In the genomic region with DNA sequence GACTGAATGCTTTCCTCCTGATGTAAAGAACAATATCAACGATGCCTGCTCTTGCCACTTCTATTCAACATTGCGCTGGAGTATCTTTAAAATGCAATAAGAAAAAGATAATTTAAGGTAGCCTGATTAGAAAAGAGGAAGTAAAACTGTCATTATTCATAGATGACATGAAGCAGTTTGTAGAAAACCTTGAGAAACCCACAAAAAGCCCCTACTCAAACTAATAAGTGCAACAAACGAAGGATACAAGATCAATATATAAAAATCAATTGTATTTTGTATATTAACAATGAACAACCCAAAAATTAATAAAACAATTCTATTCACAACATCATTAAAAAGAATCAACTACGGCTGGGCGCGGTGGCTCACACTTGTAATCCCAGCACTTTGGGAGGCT, we compare ENCODE assay signal across 1 cellular context.
TF ChIP-seq lines count a peak whose summit lies in the region.

No MANE protein-coding gene starts in this region.

TF ChIP-seq in GM12878, 131 proteins besides CTCF, POLR2A, EP300 and RAD21 (continued from another document):
- no peak for TF ChIP-seq ZNF592 (IDR thresholded peaks at IDR 0.05)
- no peak for TF ChIP-seq STAT1 (conservative IDR thresholded peaks at IDR 0.05)
- TF ChIP-seq KDM1A (IDR thresholded peaks at IDR 0.05; ENCODE audit: borderline replicate concordance): no peak
- peak; percentile 59 for TF ChIP-seq ATF7 (IDR thresholded peaks at IDR 0.05; ENCODE audit: low read depth)
- no peak for TF ChIP-seq ZNF384 (IDR thresholded peaks at IDR 0.05; ENCODE audit: borderline replicate concordance, low read depth, low read length)
- TF ChIP-seq YY1 (IDR thresholded peaks at IDR 0.05; ENCODE audit: low read depth, low read length): no peak
- TF ChIP-seq, protein P1, sequence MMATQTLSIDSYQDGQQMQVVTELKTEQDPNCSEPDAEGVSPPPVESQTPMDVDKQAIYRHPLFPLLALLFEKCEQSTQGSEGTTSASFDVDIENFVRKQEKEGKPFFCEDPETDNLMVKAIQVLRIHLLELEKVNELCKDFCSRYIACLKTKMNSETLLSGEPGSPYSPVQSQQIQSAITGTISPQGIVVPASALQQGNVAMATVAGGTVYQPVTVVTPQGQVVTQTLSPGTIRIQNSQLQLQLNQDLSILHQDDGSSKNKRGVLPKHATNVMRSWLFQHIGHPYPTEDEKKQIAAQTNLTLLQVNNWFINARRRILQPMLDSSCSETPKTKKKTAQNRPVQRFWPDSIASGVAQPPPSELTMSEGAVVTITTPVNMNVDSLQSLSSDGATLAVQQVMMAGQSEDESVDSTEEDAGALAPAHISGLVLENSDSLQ (IDR thresholded peaks at IDR 0.05): peak; percentile 75
- TF ChIP-seq TCF7 (IDR thresholded peaks at IDR 0.05; ENCODE audit: borderline replicate concordance): no peak
- no peak for TF ChIP-seq YBX1 (IDR thresholded peaks at IDR 0.05)
- no peak for TF ChIP-seq WRNIP1 (IDR thresholded peaks at IDR 0.05; ENCODE audit: borderline replicate concordance, low read depth, low read length)
- TF ChIP-seq MXI1 (IDR thresholded peaks at IDR 0.05; ENCODE audit: low read depth, low read length): no peak
- no peak for TF ChIP-seq JUND (IDR thresholded peaks at IDR 0.05; ENCODE audit: low read depth, low read length)
- TF ChIP-seq BHLHE40 (IDR thresholded peaks at IDR 0.05; ENCODE audit: borderline replicate concordance in 1 of 2, low read depth in 2 of 2, low read length in 1 of 2): no peak
- no peak for TF ChIP-seq NR2C2 (IDR thresholded peaks at IDR 0.05; ENCODE audit: borderline replicate concordance, control insufficient read depth, insufficient read length, low read depth)
- TF ChIP-seq NR2C1 (IDR thresholded peaks at IDR 0.05): no peak
